In the genomic region with DNA sequence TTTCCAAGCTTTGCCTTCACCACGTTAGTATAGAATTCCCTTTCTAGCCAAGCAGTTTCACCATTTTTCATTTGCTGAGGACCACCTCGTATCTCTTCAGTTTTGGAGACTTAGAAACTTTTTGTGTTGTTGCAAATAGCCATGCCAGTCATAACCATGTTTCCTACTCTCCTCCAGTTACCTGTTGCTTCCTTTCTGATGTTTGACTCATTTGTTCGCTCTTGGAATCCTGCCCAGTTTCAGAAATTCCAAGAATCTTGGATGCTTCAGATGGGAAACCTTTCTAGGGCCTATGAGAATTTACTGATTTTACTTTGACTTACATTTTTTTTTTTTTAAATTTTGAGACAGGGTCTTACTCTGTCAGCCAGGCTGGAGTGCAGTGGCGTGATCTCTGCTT, we compare ENCODE assay signal across 19 cellular contexts.
DNase-seq lines count a peak whose midpoint lies in the region; ATAC-seq and TF ChIP-seq lines count a peak whose summit lies in the region.
"Had no signal": no experiment of that assay in that cellular context is flagged by ENCODE, and none has a peak within 500 bp of the region (broad histone marks: within the 10 kb centered on the region; RNA-seq: fewer than 3 reads in every experiment).

No MANE protein-coding gene starts in this region.

- H3K4me3 Mint-ChIP-seq in activated naive CD8-positive, alpha-beta T cell = no peak overlapping the region
- H3K4me3 Mint-ChIP-seq in activated naive CD8-positive, alpha-beta T cell treated with anti-CD3 and anti-CD28 coated beads, Interleukin-2, amount 50 U/mL, for 24 hours = no peak overlapping the region
- H3K4me3 Mint-ChIP-seq: activated CD4-positive, alpha-beta T cell treated with anti-CD3 and anti-CD28 coated beads, Interleukin-2, amount 10 ng/mL, durations not matched to agents 24 days and 14 days; activated T-helper 1 cell treated with anti-CD3 and anti-CD28 coated beads, Interleukin-12 subunit alpha, Interleukin-12 subunit beta, Interleukin-2, Interleukin-4 antibody, amounts not matched to agents 30 ng/mL and 10 ng/mL and 1 ng/mL, durations not matched to agents 14 hours and 24 hours and 36 hours had no signal

- no peak for TF ChIP-seq POLR2A in transverse colon (IDR thresholded peaks at IDR 0.05)

- H3K4me3 ChIP-seq in astrocyte of the spinal cord (ENCODE audit: low read depth, low read length) = no peak overlapping the region
- no peak overlapping the region for H3K4me3 ChIP-seq in transverse colon
- H3K4me3 ChIP-seq: A549, stomach had no signal

- H3K27me3 Mint-ChIP-seq in activated naive CD8-positive, alpha-beta T cell = no peaks in the 10 kb centered on the region
- no peaks in the 10 kb centered on the region for H3K27me3 Mint-ChIP-seq in activated naive CD8-positive, alpha-beta T cell treated with anti-CD3 and anti-CD28 coated beads, Interleukin-2, amount 50 U/mL, for 24 hours
- H3K27me3 Mint-ChIP-seq: activated CD4-positive, alpha-beta T cell treated with anti-CD3 and anti-CD28 coated beads, Interleukin-2, amount 10 ng/mL, durations not matched to agents 24 days and 14 days had no signal

- intact Hi-C loops in transverse colon (cut with DNase I; ENCODE audit: low total_unique reads) = no loop called here

- in situ Hi-C loops in astrocyte of the spinal cord (cut with HindIII; ENCODE audit: low sequenced_read_pairs) = no loop called here
- in situ Hi-C loops in transverse colon (cut with MboI; ENCODE audit: low pct_ligation_motif_present in 1 of 4, low pct_unique_long_range_greater_than_20kb in 1 of 4, low sequenced_read_pairs in 3 of 4) = no loop called here

- peak overlapping the region; percentile 55 for H3K27ac Mint-ChIP-seq in activated naive CD8-positive, alpha-beta T cell
- no peak overlapping the region for H3K27ac Mint-ChIP-seq in activated naive CD8-positive, alpha-beta T cell treated with anti-CD3 and anti-CD28 coated beads, Interleukin-2, amount 50 U/mL, for 24 hours
- H3K27ac Mint-ChIP-seq: activated T-helper 1 cell treated with anti-CD3 and anti-CD28 coated beads, Interleukin-12 subunit alpha, Interleukin-12 subunit beta, Interleukin-2, Interleukin-4 antibody, amounts not matched to agents 30 ng/mL and 10 ng/mL and 1 ng/mL, durations not matched to agents 14 hours and 24 hours and 36 hours had no signal

- H3K4me1 Mint-ChIP-seq in activated naive CD8-positive, alpha-beta T cell (ENCODE audit: low read depth) = peaks cover 94% of the 10 kb centered on the region
- peaks cover 74% of the 10 kb centered on the region for H3K4me1 Mint-ChIP-seq in activated naive CD8-positive, alpha-beta T cell treated with anti-CD3 and anti-CD28 coated beads, Interleukin-2, amount 50 U/mL, for 24 hours

- peaks cover 27% of the 10 kb centered on the region for H3K36me3 Mint-ChIP-seq in activated naive CD8-positive, alpha-beta T cell
- peaks cover 62% of the 10 kb centered on the region for H3K36me3 Mint-ChIP-seq in activated naive CD8-positive, alpha-beta T cell treated with anti-CD3 and anti-CD28 coated beads, Interleukin-2, amount 50 U/mL, for 24 hours (ENCODE audit: low read depth)

- H3K9me3 ChIP-seq in transverse colon = no peaks in the 10 kb centered on the region
- H3K9me3 ChIP-seq: A549, stomach had no signal

- peaks cover 34 to 66% (median 54%) of the 10 kb centered on the region in 4 donors for H3K4me1 ChIP-seq in transverse colon

- H3K36me3 ChIP-seq in transverse colon = peaks cover 0 to 32% (median 5%) of the 10 kb centered on the region in 4 donors

- WGBS in transverse colon (ENCODE audit: low coverage in 1 of 2), 2 donors = 63 to 86% methylated on average over 2 to 4 of the region's 4 CpGs

- H3K27me3 ChIP-seq in transverse colon = no peaks in the 10 kb centered on the region
- H3K27me3 ChIP-seq: stomach had no signal

- ATAC-seq in activated naive CD8-positive, alpha-beta T cell treated with anti-CD3 and anti-CD28 coated beads, Interleukin-2, amount 50 U/mL, for 24 hours = no peak
- no peak for ATAC-seq in HG03354 (IDR thresholded peaks at IDR 0.05; ENCODE audit: poor library complexity, severe bottlenecking, unreplicated experiment)
- ATAC-seq: A549 had no signal

- H3K9me3 Mint-ChIP-seq in activated naive CD8-positive, alpha-beta T cell (ENCODE audit: low read depth) = no peaks in the 10 kb centered on the region
- H3K9me3 Mint-ChIP-seq in activated naive CD8-positive, alpha-beta T cell treated with anti-CD3 and anti-CD28 coated beads, Interleukin-2, amount 50 U/mL, for 24 hours = no peaks in the 10 kb centered on the region
- H3K9me3 Mint-ChIP-seq: activated CD4-positive, alpha-beta T cell treated with anti-CD3 and anti-CD28 coated beads, Interleukin-2, amount 10 ng/mL, durations not matched to agents 24 days and 14 days; activated T-helper 1 cell treated with anti-CD3 and anti-CD28 coated beads, Interleukin-12 subunit alpha, Interleukin-12 subunit beta, Interleukin-2, Interleukin-4 antibody, amounts not matched to agents 30 ng/mL and 10 ng/mL and 1 ng/mL, durations not matched to agents 14 hours and 24 hours and 36 hours had no signal

- no peak for DNase-seq in activated naive CD8-positive, alpha-beta T cell treated with anti-CD3 and anti-CD28 coated beads, Interleukin-2, amount 50 U/mL, for 24 hours
- DNase-seq in astrocyte of the spinal cord (ENCODE audit: low read depth, low spot score) (peak; percentile 42), kidney glomerular epithelial cell (lab: John Stamatoyannopoulos, UW) (peak; percentile 82), transverse colon (no peak), SIG-M5 treated with dmso at 0.1 percent for 504 hours (lab: John Stamatoyannopoulos, UW; ENCODE audit: unreplicated experiment) (no peak), cortex of kidney (lab: John Stamatoyannopoulos, UW) (no peak)
- DNase-seq: activated CD4-positive, alpha-beta T cell treated with anti-CD3 and anti-CD28 coated beads, Interleukin-2, amount 10 ng/mL, durations not matched to agents 24 days and 14 days; anterior cingulate cortex; COR-L47; kidney; NCI-H187 treated with DMSO at 0.1 percent for 48 hours; SHP77 treated with DMSO at 0.1 percent for 48 hours; stomach; T1000 had no signal

- TF ChIP-seq CTCF in astrocyte of the spinal cord (IDR thresholded peaks at IDR 0.05; ENCODE audit: low read depth, low read length) (no peak), transverse colon (IDR thresholded peaks at IDR 0.05) (no peak)

- H3K27ac ChIP-seq in transverse colon = peak overlapping the region; percentile 68 to 75 (median 69)
- H3K27ac ChIP-seq: A549, KMS-11, stomach had no signal

- TF ChIP-seq EP300 in transverse colon (IDR thresholded peaks at IDR 0.05; ENCODE audit: low read depth) = no peak

Comparison
In these comparisons a context has a peak if more than half of its experiments do, and no peak if none do; other contexts are left out.
1. DNase-seq: peak in astrocyte of the spinal cord (single experiment) and kidney glomerular epithelial cell (single experiment); none in activated naive CD8-positive, alpha-beta T cell treated with anti-CD3 and anti-CD28 coated beads, Interleukin-2, amount 50 U/mL, for 24 hours (single experiment), transverse colon (single experiment), SIG-M5 treated with dmso at 0.1 percent for 504 hours (single experiment) and cortex of kidney (single experiment).